Comparison of ENCODE assay signal across 19 cellular contexts in genomic region chr1:204469304-204469703, GRCh38.
"Had no signal": no experiment of that assay in that cellular context is flagged by ENCODE, and none has a peak within 500 bp of the region (broad histone marks: within the 10 kb centered on the region; RNA-seq: fewer than 3 reads in every experiment).

No MANE protein-coding gene starts in this region.

- H3K79me2 ChIP-seq: parathyroid adenoma had no signal

- ATAC-seq: activated CD8-positive, alpha-beta memory T cell treated with anti-CD3 and anti-CD28 coated beads, Interleukin-2, amount 10 ng/mL, durations not matched to agents 7 days and 5 days; activated T-cell treated with anti-CD3 and anti-CD28 coated beads, Interleukin-2, amount 50 U/mL, for 4 hours; left lung; mucosa of descending colon; naive thymus-derived CD8-positive, alpha-beta T cell; SK-N-SH treated with all-trans-retinoic acid at 6 μM for 48 hours had no signal

- H3K4me1 ChIP-seq: parathyroid adenoma had no signal

- H3K36me3 ChIP-seq: adrenal gland, neutrophil, thoracic aorta had no signal

- H3K4me3 Mint-ChIP-seq: activated CD8-positive, alpha-beta memory T cell treated with anti-CD3 and anti-CD28 coated beads, Interleukin-2, amount 10 ng/mL, durations not matched to agents 7 days and 5 days; activated naive CD4-positive, alpha-beta T cell treated with anti-CD3 and anti-CD28 coated beads, Interleukin-2, amount 50 U/mL, for 24 hours; activated T-cell treated with anti-CD3 and anti-CD28 coated beads, Interleukin-2, amount 50 U/mL, for 4 hours; naive thymus-derived CD8-positive, alpha-beta T cell; stimulated activated naive CD8-positive, alpha-beta T cell treated with anti-CD3 and anti-CD28 coated beads, Interleukin-15, Interleukin-2, amounts not matched to agents 100 ng/mL and 50 ng/mL, for 24 hours had no signal

- H3K27me3 Mint-ChIP-seq: activated CD8-positive, alpha-beta memory T cell treated with anti-CD3 and anti-CD28 coated beads, Interleukin-2, amount 10 ng/mL, durations not matched to agents 7 days and 5 days; activated naive CD4-positive, alpha-beta T cell treated with anti-CD3 and anti-CD28 coated beads, Interleukin-2, amount 50 U/mL, for 24 hours; naive thymus-derived CD8-positive, alpha-beta T cell; stimulated activated naive CD8-positive, alpha-beta T cell treated with anti-CD3 and anti-CD28 coated beads, Interleukin-15, Interleukin-2, amounts not matched to agents 100 ng/mL and 50 ng/mL, for 24 hours had no signal

- H3K27ac Mint-ChIP-seq: activated CD8-positive, alpha-beta memory T cell treated with anti-CD3 and anti-CD28 coated beads, Interleukin-2, amount 10 ng/mL, durations not matched to agents 7 days and 5 days; activated naive CD4-positive, alpha-beta T cell treated with anti-CD3 and anti-CD28 coated beads, Interleukin-2, amount 50 U/mL, for 24 hours; stimulated activated naive CD8-positive, alpha-beta T cell treated with anti-CD3 and anti-CD28 coated beads, Interleukin-15, Interleukin-2, amounts not matched to agents 100 ng/mL and 50 ng/mL, for 24 hours had no signal

- H3K27ac ChIP-seq: adrenal gland, hepatocyte, neutrophil, parathyroid adenoma had no signal

- DNase-seq: activated CD4-positive, alpha-beta T cell treated with anti-CD3 and anti-CD28 coated beads for 1 hour; activated CD4-positive, alpha-beta T cell treated with anti-CD3 and anti-CD28 coated beads, Interleukin-2, amount 50 U/mL, for 48 hours; activated CD8-positive, alpha-beta memory T cell treated with anti-CD3 and anti-CD28 coated beads, Interleukin-2, amount 10 ng/mL, durations not matched to agents 7 days and 5 days; activated effector memory CD4-positive, alpha-beta T cell treated with anti-CD3 and anti-CD28 coated beads, Interleukin-2, amount 50 U/mL, for 16 hours; activated T-cell treated with anti-CD3 and anti-CD28 coated beads, Interleukin-2, amount 50 U/mL, for 4 hours; islet precursor cell; left lung; naive thymus-derived CD8-positive, alpha-beta T cell; stimulated activated CD4-positive, alpha-beta T cell treated with anti-CD3 and anti-CD28 coated beads, Interleukin-4, amount 100 ng/mL, for 1 hour; T-helper 1 cell had no signal

- H3K4me2 ChIP-seq: hepatocyte had no signal

- H3K9ac ChIP-seq: parathyroid adenoma had no signal

- H3K9me3 ChIP-seq: adrenal gland, left lung, mucosa of descending colon, neutrophil, thoracic aorta had no signal

- H2AFZ ChIP-seq: hepatocyte, parathyroid adenoma had no signal

- H3K27me3 ChIP-seq: adrenal gland, hepatocyte, left lung, neutrophil had no signal

- H3K9me3 Mint-ChIP-seq: activated naive CD4-positive, alpha-beta T cell treated with anti-CD3 and anti-CD28 coated beads, Interleukin-2, amount 50 U/mL, for 24 hours; activated T-cell treated with anti-CD3 and anti-CD28 coated beads, Interleukin-2, amount 50 U/mL, for 4 hours; naive thymus-derived CD8-positive, alpha-beta T cell; stimulated activated naive CD8-positive, alpha-beta T cell treated with anti-CD3 and anti-CD28 coated beads, Interleukin-15, Interleukin-2, amounts not matched to agents 100 ng/mL and 50 ng/mL, for 24 hours had no signal

- H3K4me3 ChIP-seq: adrenal gland, hepatocyte, left lung, mucosa of descending colon, thoracic aorta had no signal
